ENCODE assay signal across 6 cellular contexts in the genomic region with DNA sequence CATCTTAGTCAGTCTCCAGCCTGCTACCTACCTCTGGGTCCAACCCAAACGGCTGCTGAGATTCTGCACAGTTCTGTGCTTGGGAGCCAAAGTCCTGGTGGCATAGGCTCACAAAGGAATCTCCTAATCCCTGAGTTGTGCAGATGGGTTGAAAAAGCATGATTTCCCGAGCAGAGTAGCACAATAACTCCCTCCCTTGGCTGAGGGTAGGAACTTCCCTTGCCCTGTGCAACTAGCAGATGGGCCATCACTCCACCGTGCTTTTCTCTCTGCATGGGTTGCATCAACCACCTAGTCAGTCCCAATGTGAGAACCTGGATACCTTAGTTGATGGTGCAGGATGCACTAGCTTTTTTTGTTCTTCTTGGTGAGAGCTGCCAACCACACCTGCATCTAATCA.
A peak's percentile ranks its signal among the peaks of the same experiment; 100 is the strongest.
DNase-seq lines count a peak whose midpoint lies in the region; ATAC-seq and TF ChIP-seq lines count a peak whose summit lies in the region.
"Not testable (repeated sequence)": the region's sequence is repeated elsewhere in the genome, so short reads cannot be mapped to it uniquely, and the experiment has no call there.

No MANE protein-coding gene starts in this region.

- not testable (repeated sequence) for H2AFZ ChIP-seq in GM23338

- H3K27ac ChIP-seq in GM23338 (ENCODE audit: low read depth); iPS DF 6.9 (ENCODE audit: low read length); mesendoderm (ENCODE audit: low read depth, low read length): not testable (repeated sequence)

- H3K79me1 ChIP-seq in mesendoderm (ENCODE audit: low read length): not testable (repeated sequence)

- WGBS in iPS DF 6.9 (ENCODE audit: insufficient coverage, insufficient read length): no CpG with 5 or more reads among the region's 3 CpGs
- no CpG with 5 or more reads among the region's 3 CpGs for WGBS in mesendoderm (ENCODE audit: extremely low coverage, insufficient coverage, low lambda C conversion rate)

- not testable (repeated sequence) for H3K4me1 ChIP-seq in GM23338 (ENCODE audit: insufficient read depth); iPS DF 6.9 (ENCODE audit: control insufficient read depth, insufficient read depth, low read length); mesendoderm (ENCODE audit: control insufficient read depth, low read depth, low read length)

- H3K79me2 ChIP-seq in GM23338 (replicated peaks; ENCODE audit: insufficient read depth); mesendoderm (ENCODE audit: control insufficient read depth, insufficient read depth, low read length): not testable (repeated sequence)

- H4K5ac ChIP-seq in mesendoderm (ENCODE audit: low read length): not testable (repeated sequence)

- H3K36me3 Mint-ChIP-seq in GM23338 (ENCODE audit: low read depth); WTC11; endothelial cell (ENCODE audit: low read depth, unreplicated experiment): not testable (repeated sequence)

- not testable (repeated sequence) for H2BK120ac ChIP-seq in mesendoderm (ENCODE audit: low read depth, low read length)

- H3K27me3 ChIP-seq in GM23338 (ENCODE audit: insufficient read depth); iPS DF 6.9 (ENCODE audit: control insufficient read depth, insufficient read depth, low read length); mesendoderm (ENCODE audit: insufficient read depth, low read length, poor library complexity): not testable (repeated sequence)

- CTCF ChIA-PET in WTC11 (lab: Charles Lee): not testable (repeated sequence)

- H3K27me3 Mint-ChIP-seq in GM23338 (ENCODE audit: insufficient read depth, low read depth, poor library complexity); WTC11 (ENCODE audit: low read depth); endothelial cell (ENCODE audit: unreplicated experiment): not testable (repeated sequence)

- H3K4me2 ChIP-seq in GM23338; mesendoderm (ENCODE audit: low read length): not testable (repeated sequence)

- not testable (repeated sequence) for H2BK15ac ChIP-seq in mesendoderm (replicated peaks; ENCODE audit: low read depth)

- not testable (repeated sequence) for H3K4me1 Mint-ChIP-seq in GM23338; WTC11; endothelial cell (ENCODE audit: unreplicated experiment)

- not testable (repeated sequence) for H3F3A ChIP-seq in GM23338 (replicated peaks; ENCODE audit: low read depth)

- TF ChIP-seq CTCF in GM23338 (conservative IDR thresholded peaks at IDR 0.05; ENCODE audit: low read depth in 2 of 2): peak; percentile 30 to 46; a peak in 3 of 4 replicates
- not testable (repeated sequence) for TF ChIP-seq CTCF in WTC11 (IDR thresholded peaks at IDR 0.05); endothelial cell (IDR thresholded peaks at IDR 0.05; ENCODE audit: unreplicated experiment)

- not testable (repeated sequence) for H2BK5ac ChIP-seq in mesendoderm (ENCODE audit: low read length)

- H3K9me3 Mint-ChIP-seq in GM23338; WTC11; endothelial cell (ENCODE audit: unreplicated experiment): not testable (repeated sequence)

- H3K23ac ChIP-seq in mesendoderm (ENCODE audit: low read length): not testable (repeated sequence)

- H3K36me3 ChIP-seq in GM23338 (ENCODE audit: insufficient read depth); iPS DF 6.9 (ENCODE audit: control insufficient read depth, insufficient read depth, low read length); mesendoderm (ENCODE audit: control insufficient read depth, insufficient read depth, low read length): not testable (repeated sequence)

- H2AK5ac ChIP-seq in mesendoderm (ENCODE audit: low read length): not testable (repeated sequence)

- POLR2A ChIA-PET in WTC11 (lab: Charles Lee): not testable (repeated sequence)

- not testable (repeated sequence) for H3K18ac ChIP-seq in mesendoderm (ENCODE audit: low read length)

- H3K9ac ChIP-seq in mesendoderm (ENCODE audit: low read length): not testable (repeated sequence)

- DNase-seq in GM23338 (ENCODE audit: low spot score): peak; percentile 26
- peak; percentile 9 for DNase-seq in WTC11 (ENCODE audit: low spot score)
- peak; percentile 1 for DNase-seq in endothelial cell (ENCODE audit: low spot score)
- peak; percentile 0 for DNase-seq in iPS DF 19.7 (ENCODE audit: low read depth, low spot score)
- peak; percentile 1 for DNase-seq in iPS DF 6.9 (ENCODE audit: low read depth, low spot score)
- peak; percentile 44 for DNase-seq in mesendoderm

- not testable (repeated sequence) for H3K9me3 ChIP-seq in iPS DF 6.9 (ENCODE audit: control insufficient read depth, insufficient read depth, low read length)

- H3K4me3 ChIP-seq in GM23338; iPS DF 6.9 (ENCODE audit: low read length); mesendoderm (ENCODE audit: low read length): not testable (repeated sequence)

- H3K4ac ChIP-seq in mesendoderm (ENCODE audit: low read depth, low read length): not testable (repeated sequence)

- H3K27ac Mint-ChIP-seq in GM23338; WTC11; endothelial cell (ENCODE audit: unreplicated experiment): not testable (repeated sequence)

- H3K9me2 ChIP-seq in GM23338 (ENCODE audit: insufficient read depth): not testable (repeated sequence)

- peak; percentile 74 for ATAC-seq in GM23338
- ATAC-seq in WTC11: peak; percentile 95

- not testable (repeated sequence) for H4K20me1 ChIP-seq in GM23338 (replicated peaks; ENCODE audit: insufficient read depth)

- H3K56ac ChIP-seq in mesendoderm (ENCODE audit: low read length): not testable (repeated sequence)

- not testable (repeated sequence) for H4K8ac ChIP-seq in mesendoderm (ENCODE audit: low read depth, low read length)

- not testable (repeated sequence) for H3K4me3 Mint-ChIP-seq in GM23338; WTC11; endothelial cell (ENCODE audit: unreplicated experiment)
